ENCODE assay signal across 8 cellular contexts in genomic region chr20:3687655-3688054, GRCh38. TPM values are rescaled to one million over a fixed set of nuclear protein-coding genes. Genes with fewer than 3 reads are reported as not detected.
DNase-seq lines count a peak whose midpoint lies in the region; ATAC-seq and TF ChIP-seq lines count a peak whose summit lies in the region.

No MANE protein-coding gene starts in this region.

- H3T11ph ChIP-seq in H9 (ENCODE audit: low read length): no peak overlapping the region

- WGBS in sigmoid colon, 2 donors: 63 to 66% methylated on average over 2 of the region's 2 CpGs
- WGBS in H9 (ENCODE audit: extremely low coverage, insufficient read length, low lambda C conversion rate): no CpG with 5 or more reads among the region's 2 CpGs

- H3K36me3 ChIP-seq in GM23338 (ENCODE audit: insufficient read depth) (no peaks in the 10 kb centered on the region), sigmoid colon (no peaks in the 10 kb centered on the region)

- 0 out of 2 replicates have a peak, but pooled peaks cover 3% of the 10 kb centered on the region for H3K9me2 ChIP-seq in GM23338 (ENCODE audit: insufficient read depth)

- H2AFZ ChIP-seq in GM23338: 0 out of 2 replicates have a peak overlapping the region, but pooled peaks have one; percentile 21
- no peak overlapping the region for H2AFZ ChIP-seq in H9 (ENCODE audit: low read length)

- H3K79me1 ChIP-seq in H9 (ENCODE audit: insufficient read depth, low read depth, low read length, poor library complexity, severe bottlenecking): no peaks in the 10 kb centered on the region

- H3K18ac ChIP-seq in H9 (ENCODE audit: insufficient read length, low read depth, low read length): no peak overlapping the region

- H3K4me2 ChIP-seq in GM23338: no peak overlapping the region
- no peak overlapping the region for H3K4me2 ChIP-seq in H9 (ENCODE audit: insufficient read depth, insufficient read length, low read length)

- H3K4me1 ChIP-seq in GM23338 (ENCODE audit: insufficient read depth) (peaks cover 25% of the 10 kb centered on the region), sigmoid colon (peaks cover 0 to 31% (median 24%) of the 10 kb centered on the region in 4 donors), H9 (ENCODE audit: insufficient read depth, low read length) (peaks cover 4% of the 10 kb centered on the region; the same call in 1 of the 2 replicates)

- H4K20me1 ChIP-seq in GM23338 (replicated peaks; ENCODE audit: insufficient read depth) (no peaks in the 10 kb centered on the region), H9 (ENCODE audit: control insufficient read depth, insufficient read depth, insufficient read length) (no peaks in the 10 kb centered on the region)

- H3K27ac Mint-ChIP-seq in GM23338 (no peak overlapping the region), H9 (no peak overlapping the region)

- H3K27ac ChIP-seq in GM23338 (ENCODE audit: low read depth): no peak overlapping the region
- peak overlapping the region; percentile 77 to 89 (median 79) for H3K27ac ChIP-seq in sigmoid colon
- H3K27ac ChIP-seq in H9 (ENCODE audit: insufficient read length, low read depth, low read length): no peak overlapping the region

- H2BK12ac ChIP-seq in H9 (ENCODE audit: insufficient read length, low read depth, low read length): no peak overlapping the region

- H2BK5ac ChIP-seq in H9 (ENCODE audit: insufficient read length, low read length): no peak overlapping the region

- TF ChIP-seq CTCF in GM23338 (conservative IDR thresholded peaks at IDR 0.05; ENCODE audit: low read depth in 2 of 2) (no peak), sigmoid colon (IDR thresholded peaks at IDR 0.05) (no peak), H9 (conservative IDR thresholded peaks at IDR 0.05) (no peak)

- no peaks in the 10 kb centered on the region; the same call in 2 of the 3 replicates for H3K36me3 Mint-ChIP-seq in GM23338 (ENCODE audit: low read depth)
- no peaks in the 10 kb centered on the region for H3K36me3 Mint-ChIP-seq in H9 (ENCODE audit: insufficient read depth in 1 of 3, low read depth in 3 of 3)

- H3K27me3 ChIP-seq in GM23338 (ENCODE audit: insufficient read depth) (peaks cover 12% of the 10 kb centered on the region), sigmoid colon (no peaks in the 10 kb centered on the region), H9 (ENCODE audit: insufficient read depth, low read length) (no peaks in the 10 kb centered on the region)

- H3K14ac ChIP-seq in H9 (ENCODE audit: insufficient read depth, low read length): no peak overlapping the region

- no peaks in the 10 kb centered on the region for H3F3A ChIP-seq in GM23338 (replicated peaks; ENCODE audit: low read depth)

- H3K4me1 Mint-ChIP-seq in GM23338: peaks cover 22% of the 10 kb centered on the region
- H3K4me1 Mint-ChIP-seq in H9: peaks cover 14 to 20% of the 10 kb centered on the region in 2 experiments

- no peak overlapping the region for H3K4ac ChIP-seq in H9 (ENCODE audit: low read depth, low read length)

- H3K4me3 ChIP-seq in GM23338 (no peak overlapping the region), sigmoid colon (no peak overlapping the region)

- no peaks in the 10 kb centered on the region for H3K23me2 ChIP-seq in H9 (ENCODE audit: insufficient read length, low read depth, low read length, poor library complexity, severe bottlenecking)

- DNase-seq in GM23338 (ENCODE audit: low spot score) (peak; percentile 64), SW480 (ENCODE audit: low spot score) (peak; percentile 53), globus pallidus (ENCODE audit: low spot score) (peak; percentile 21), sigmoid colon (no peak), H9 (no peak), mesenteric fat pad (ENCODE audit: low spot score) (no peak)
- no peak for DNase-seq in activated T-cell treated with anti-CD3 and anti-CD28 coated beads, Interleukin-2, amount 50 U/mL, for 48 hours

- TF ChIP-seq POLR2A in sigmoid colon (IDR thresholded peaks at IDR 0.05): no peak

- H3K4me3 Mint-ChIP-seq in GM23338 (no peak overlapping the region), H9 (no peak overlapping the region)

- H3K9me3 Mint-ChIP-seq in GM23338: no peaks in the 10 kb centered on the region
- no peaks in the 10 kb centered on the region for H3K9me3 Mint-ChIP-seq in H9

- H2AK5ac ChIP-seq in H9 (ENCODE audit: insufficient read length, low read length): no peak overlapping the region

- H3K56ac ChIP-seq in H9 (ENCODE audit: insufficient read length, low read depth, low read length): no peak overlapping the region

- peak; percentile 73 for ATAC-seq in GM23338
- ATAC-seq in HG02970 (IDR thresholded peaks at IDR 0.05; ENCODE audit: low FRiP score, unreplicated experiment): no peak

- intact Hi-C loops in sigmoid colon (cut with DNase I): loop anchor here (10.0 kb wide), 2 partner anchors 157 to 917 kb away; partner anchors contain the start of gene MAVS

- no peak overlapping the region for H3K23ac ChIP-seq in H9 (ENCODE audit: insufficient read length, low read depth, low read length)

- no peak overlapping the region for H3K9ac ChIP-seq in H9 (ENCODE audit: extremely low read depth, insufficient read length, low read length)

- no peak overlapping the region for H2BK120ac ChIP-seq in H9 (ENCODE audit: low read depth, low read length, poor library complexity, severe bottlenecking)

- no peak overlapping the region for H4K5ac ChIP-seq in H9 (ENCODE audit: insufficient read length, low read depth, low read length)

- no peak overlapping the region for H4K8ac ChIP-seq in H9 (replicated peaks; ENCODE audit: insufficient read length, low read depth, low read length)

- H2BK20ac ChIP-seq in H9 (ENCODE audit: low read depth, low read length, poor library complexity, severe bottlenecking): no peak overlapping the region

- no peak overlapping the region for H2BK15ac ChIP-seq in H9 (ENCODE audit: low read depth, low read length)

- H4K91ac ChIP-seq in H9 (ENCODE audit: insufficient read length, low read depth, low read length): no peak overlapping the region

- H3K9me3 ChIP-seq in sigmoid colon: no peaks in the 10 kb centered on the region
- H3K9me3 ChIP-seq in H9 (ENCODE audit: control insufficient read depth, low read depth, low read length): no peaks in the 10 kb centered on the region

- no peaks in the 10 kb centered on the region for H3K79me2 ChIP-seq in GM23338 (replicated peaks; ENCODE audit: insufficient read depth)
- H3K79me2 ChIP-seq in H9 (ENCODE audit: insufficient read depth, low read length): no peaks in the 10 kb centered on the region

- peaks cover 21% of the 10 kb centered on the region for H3K27me3 Mint-ChIP-seq in GM23338 (ENCODE audit: insufficient read depth, low read depth, poor library complexity)
- H3K27me3 Mint-ChIP-seq in H9 (ENCODE audit: low read depth): peaks cover 37% of the 10 kb centered on the region

- TF ChIP-seq EP300 in sigmoid colon (IDR thresholded peaks at IDR 0.05): no peak

TF ChIP-seq in GM23338, 12 proteins besides CTCF, POLR2A, EP300 and RAD21 (continues in another document):
- no peak for TF ChIP-seq EZH2phosphoT487 (IDR thresholded peaks at IDR 0.05; ENCODE audit: unreplicated experiment)
- peak; percentile 43; the same call in 1 of the 2 replicates for TF ChIP-seq ETS1 (IDR thresholded peaks at IDR 0.05)
- TF ChIP-seq POLR2AphosphoS5 (IDR thresholded peaks at IDR 0.05; ENCODE audit: low read depth): 0 out of 2 replicates have a peak, but pooled peaks have one; percentile 25

RNA-seq across cellular contexts. Expression of gene ADAM33, which starts 5.8 kb away (rescaled TPM):
- 4.0 and 6.0 TPM in 2 replicates for total RNA-seq in GM23338 (2014; rRNA removed; shearing (Covaris generic))
- polyA plus RNA-seq in GM23338 (2016; fragmentation: Nextera tagmentation; extraction: Ambion mirVana) (2.4 and 2.8 TPM in 2 replicates), sigmoid colon (10 to 100 TPM in 1 of 3 donors, 1 to 10 TPM in 1, under 1 TPM in 1; 0.69 to 12.3 (median 5.4) TPM)
- total RNA-seq in sigmoid colon (100 to 1,000 TPM in 2 of 4 donors, 10 to 100 TPM in 2; 49.9 to 484 (median 103) TPM), H9 (2021) (4.0 and 4.4 TPM in 2 replicates), mesenteric fat pad (30.7 TPM)

RNA-seq across cellular contexts. Expression of gene GFRA4, which starts 24.5 kb away (rescaled TPM):
- total RNA-seq in GM23338 (2014; rRNA removed; shearing (Covaris generic)): not detected in 2 replicates
- polyA plus RNA-seq in GM23338 (2016; fragmentation: Nextera tagmentation; extraction: Ambion mirVana) (0.30 TPM in 1 of 2 replicates, not detected in the other), sigmoid colon (not detected)
- total RNA-seq in sigmoid colon (not detected), H9 (2021) (not detected in 2 replicates), mesenteric fat pad (not detected)

RNA-seq across cellular contexts. Expression of gene SIGLEC1, which starts 24.7 kb away (rescaled TPM):
- total RNA-seq in GM23338 (2014; rRNA removed; shearing (Covaris generic)): not detected in 2 replicates
- polyA plus RNA-seq in GM23338 (2016; fragmentation: Nextera tagmentation; extraction: Ambion mirVana) (not detected in 2 replicates), sigmoid colon (1 to 10 TPM; 2.4 to 6.9 (median 5.3) TPM)
- total RNA-seq in sigmoid colon (10 to 100 TPM in 3 of 4 donors, 1 to 10 TPM in 1; 9.9 to 17.1 (median 10.2) TPM), H9 (2021) (not detected in 2 replicates), mesenteric fat pad (45.1 TPM)

RNA-seq across cellular contexts. Expression of gene HSPA12B, which starts 44.8 kb away (rescaled TPM):
- total RNA-seq in GM23338 (2014; rRNA removed; shearing (Covaris generic)): 6.4 and 6.5 TPM in 2 replicates
- polyA plus RNA-seq in GM23338 (2016; fragmentation: Nextera tagmentation; extraction: Ambion mirVana) (2.8 and 3.3 TPM in 2 replicates), sigmoid colon (1 to 10 TPM in 2 of 3 donors, under 1 TPM in 1; 0.69 to 7.8 (median 2.9) TPM)
- total RNA-seq in sigmoid colon (10 to 100 TPM in 1 of 4 donors, 1 to 10 TPM in 3; 2.2 to 10.5 (median 7.8) TPM), H9 (2021) (2.7 and 2.9 TPM in 2 replicates), mesenteric fat pad (28.0 TPM)

Comparison
In these comparisons a context has a peak if more than half of its experiments do, and no peak if none do; other contexts are left out.
1. DNase-seq: peak in GM23338 (single experiment), SW480 (single experiment) and globus pallidus (single experiment); none in sigmoid colon (single experiment), H9 (single experiment), activated T-cell treated with anti-CD3 and anti-CD28 coated beads, Interleukin-2, amount 50 U/mL, for 48 hours (0 of 2) and mesenteric fat pad (single experiment).
2. H3K27ac ChIP-seq: peak in sigmoid colon (4 of 4); none in GM23338 (single experiment) and H9 (single experiment).
3. RNA of gene SIGLEC1, which starts 24.7 kb away (total RNA-seq): 45.1 TPM in mesenteric fat pad (single experiment) and 9.9 to 17.1 TPM in sigmoid colon; not detected in GM23338 and not detected in H9; every median in the first group is over 10 times any median in the second.